In the genomic region with DNA sequence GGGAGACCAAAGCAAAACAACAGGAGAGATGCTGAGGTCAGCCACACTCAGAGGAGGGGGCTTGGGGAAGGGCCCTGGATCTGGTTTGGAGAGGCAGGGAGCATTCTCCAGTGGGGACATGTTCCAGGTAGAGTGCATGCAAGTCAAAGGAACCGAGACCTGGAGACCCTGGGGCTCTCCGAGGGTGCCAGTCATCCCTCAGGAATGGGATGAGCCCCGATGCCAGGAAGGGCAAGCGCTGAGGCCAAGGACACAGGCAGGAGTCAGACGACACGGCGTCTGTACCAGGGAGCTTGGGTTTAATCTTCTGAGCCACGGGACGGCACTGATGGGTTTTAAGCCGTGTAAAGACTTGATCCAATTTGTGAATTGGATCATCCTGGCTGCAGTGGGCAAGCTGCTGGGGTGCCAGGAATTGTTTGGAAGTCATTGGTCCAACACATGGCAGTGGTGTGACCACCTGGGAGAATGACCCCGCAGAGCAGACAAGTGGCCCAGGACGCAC, we compare ENCODE assay signal across 17 cellular contexts. TPM values are rescaled to one million over a fixed set of nuclear protein-coding genes. Genes with fewer than 3 reads are reported as not detected.
DNase-seq lines count a peak whose midpoint lies in the region; ATAC-seq, FAIRE-seq and TF ChIP-seq lines count a peak whose summit lies in the region.
"Had no signal": no experiment of that assay in that cellular context is flagged by ENCODE, and none has a peak within 500 bp of the region (broad histone marks: within the 10 kb centered on the region; RNA-seq: fewer than 3 reads in every experiment).

No MANE protein-coding gene starts in this region.

- H3K9me1 ChIP-seq in keratinocyte (ENCODE audit: control insufficient read depth, extremely low read depth, insufficient read depth, low read length) = peaks cover 3% of the 10 kb centered on the region

- no peaks in the 10 kb centered on the region for H3K79me2 ChIP-seq in keratinocyte (ENCODE audit: control insufficient read depth, insufficient read depth, low read length)

- H3K36me3 ChIP-seq in keratinocyte (ENCODE audit: control insufficient read depth in 2 of 2, extremely low read depth in 1 of 2, insufficient read depth in 2 of 2, low read length in 2 of 2) = no peaks in the 10 kb centered on the region
- H3K36me3 ChIP-seq: BLaER1 treated with 17β-estradiol and CSF1 and Interleukin-3, amounts not matched to agents 10 nM and 100 nM had no signal

- no peak overlapping the region for H2AFZ ChIP-seq in keratinocyte (ENCODE audit: control insufficient read depth, low read length)
- H2AFZ ChIP-seq: GM23338 had no signal

- H3K9me3 ChIP-seq in keratinocyte (ENCODE audit: control insufficient read depth, low read depth, low read length) = no peaks in the 10 kb centered on the region
- H3K9me3 ChIP-seq: BLaER1 treated with 17β-estradiol and CSF1 and Interleukin-3, amounts not matched to agents 10 nM and 100 nM had no signal

- peaks cover 11% of the 10 kb centered on the region for H3K4me1 Mint-ChIP-seq in MCF 10A (ENCODE audit: insufficient read depth, unreplicated experiment)
- H3K4me1 Mint-ChIP-seq: CD4-positive, CD25-positive, alpha-beta regulatory T cell had no signal

- DNase-seq in D721Med (ENCODE audit: insufficient read length, low spot score) (peak; percentile 47), NCI-H82 (lab: John Stamatoyannopoulos, UW) (peak; percentile 99), MCF 10A (ENCODE audit: unreplicated experiment) (peak; percentile 31), keratinocyte (ENCODE audit: low read depth, low spot score) (no peak), NOMO-1 treated with DMSO at 0.1 percent for 48 hours (lab: John Stamatoyannopoulos, UW; ENCODE audit: unreplicated experiment) (no peak), HuH-7 (ENCODE audit: low spot score) (no peak)
- DNase-seq: ACHN; CD4-positive, CD25-positive, alpha-beta regulatory T cell; DMS 273 treated with DMSO at 0.1 percent for 48 hours had no signal

- no peak for ATAC-seq in GM18505 (IDR thresholded peaks at IDR 0.05; ENCODE audit: unreplicated experiment)
- ATAC-seq in HG02763 (IDR thresholded peaks at IDR 0.05; ENCODE audit: unreplicated experiment) = no peak
- ATAC-seq: GM12878 had no signal

- no peak overlapping the region for H3K27ac ChIP-seq in keratinocyte (ENCODE audit: control insufficient read depth, insufficient read depth, low read length)
- H3K27ac ChIP-seq: BLaER1 treated with 17β-estradiol and CSF1 and Interleukin-3, amounts not matched to agents 10 nM and 100 nM had no signal

- CTCF ChIA-PET in MCF 10A (lab: Yijun Ruan, JAX) = interaction anchor here (0.6 to 3.6 kb wide), 4 partner anchors 13 to 168 kb away, joined by 3 to 33 read pairs (median 13); no protein-coding TSS in a partner anchor

- intact Hi-C loops in MCF 10A (cut with micrococcal nuclease) = no loop called here

- H3K9ac ChIP-seq in keratinocyte (ENCODE audit: control insufficient read depth, extremely low read depth, insufficient read depth, low read length) = no peak overlapping the region
- H3K9ac ChIP-seq: BLaER1 treated with 17β-estradiol and CSF1 and Interleukin-3, amounts not matched to agents 10 nM and 100 nM had no signal

- no peaks in the 10 kb centered on the region for H3K27me3 ChIP-seq in keratinocyte (ENCODE audit: control insufficient read depth, extremely low read depth, insufficient read depth, low read length)
- H3K27me3 ChIP-seq: BLaER1 treated with 17β-estradiol and CSF1 and Interleukin-3, amounts not matched to agents 10 nM and 100 nM had no signal

- TF ChIP-seq CTCF in D721Med (IDR thresholded peaks at IDR 0.05; ENCODE audit: insufficient read depth, missing control alignments) (no peak), MCF 10A (IDR thresholded peaks at IDR 0.05; ENCODE audit: unreplicated experiment) (no peak), keratinocyte (optimal IDR thresholded peaks at IDR 0.05 in 1 of 3, IDR thresholded peaks at IDR 0.05 in 1 of 3, conservative IDR thresholded peaks at IDR 0.05 in 1 of 3; ENCODE audit: extremely low read depth in 1 of 3, insufficient read depth in 2 of 3, low read length in 3 of 3) (no peak)

- dilution Hi-C loops in keratinocyte (cut with MboI; ENCODE audit: extremely low pct_ligation_motif_present, low sequenced_read_pairs) = no loop called here

- H3K27me3 Mint-ChIP-seq in MCF 10A (ENCODE audit: insufficient read depth, unreplicated experiment) = no peaks in the 10 kb centered on the region
- H3K27me3 Mint-ChIP-seq: CD4-positive, CD25-positive, alpha-beta regulatory T cell had no signal

- no TSS peak for BruUV-seq in MCF 10A (replicated peaks; lab: Mats Ljungman, UMichigan)

- no peak overlapping the region for H3K4me3 Mint-ChIP-seq in MCF 10A (ENCODE audit: unreplicated experiment)
- H3K4me3 Mint-ChIP-seq: CD4-positive, CD25-positive, alpha-beta regulatory T cell; GM23338 had no signal

- no peaks in the 10 kb centered on the region for H4K20me1 ChIP-seq in keratinocyte (ENCODE audit: control insufficient read depth, extremely low read depth, insufficient read depth, low read length)
- H4K20me1 ChIP-seq: BLaER1 treated with 17β-estradiol and CSF1 and Interleukin-3, amounts not matched to agents 10 nM and 100 nM had no signal

- peaks cover 52% of the 10 kb centered on the region for H3K4me1 ChIP-seq in keratinocyte (ENCODE audit: control insufficient read depth, extremely low read depth, insufficient read depth, low read length)

- POLR2A ChIA-PET in MCF 10A (lab: Yijun Ruan, JAX) = interaction anchor here (3.1 kb wide), 1 partner anchor 14 kb away, joined by 29 read pairs; no protein-coding TSS in a partner anchor

- no peak for TF ChIP-seq POLR2A in GM18505 (IDR thresholded peaks at IDR 0.05; ENCODE audit: borderline replicate concordance, extremely low read depth, insufficient read depth, insufficient read length)

- H3K4me3 ChIP-seq in keratinocyte (ENCODE audit: control insufficient read depth in 2 of 3, extremely low read depth in 1 of 3, insufficient read depth in 2 of 3, low read depth in 1 of 3, low read length in 3 of 3) = no peak overlapping the region
- H3K4me3 ChIP-seq: BLaER1 treated with 17β-estradiol and CSF1 and Interleukin-3, amounts not matched to agents 10 nM and 100 nM; GM12878; GM23338 had no signal

- FAIRE-seq in D721Med (lab: Jason Lieb, UNC) (no peak), keratinocyte (lab: Jason Lieb, UNC) (peak; percentile 67)
- FAIRE-seq: GM12878 had no signal

- H3K4me2 ChIP-seq in keratinocyte (ENCODE audit: control insufficient read depth, extremely low read depth, insufficient read depth, low read depth, low read length) = peak overlapping the region; percentile 58
- H3K4me2 ChIP-seq: GM23338 had no signal

- no peaks in the 10 kb centered on the region for H3K9me3 Mint-ChIP-seq in MCF 10A (ENCODE audit: unreplicated experiment)
- H3K9me3 Mint-ChIP-seq: CD4-positive, CD25-positive, alpha-beta regulatory T cell; GM23338 had no signal

- H3K27ac Mint-ChIP-seq in MCF 10A (ENCODE audit: low read depth, unreplicated experiment) = no peak overlapping the region
- H3K27ac Mint-ChIP-seq: GM23338 had no signal

- no peaks in the 10 kb centered on the region for H3K36me3 Mint-ChIP-seq in MCF 10A (ENCODE audit: insufficient read depth, unreplicated experiment)
- H3K36me3 Mint-ChIP-seq: CD4-positive, CD25-positive, alpha-beta regulatory T cell had no signal

RNA-seq across cellular contexts. Expression of gene ANKRD40CL, which starts 32.9 kb away (rescaled TPM):
- total RNA-seq in MCF 10A (2022) = not detected in 2 replicates
- polyA plus RNA-seq in keratinocyte = not detected in 3 replicates
- not detected for polyA plus RNA-seq in keratinocyte (2011; ENCODE audit: low read depth)
- not detected in 2 replicates for polyA plus RNA-seq in keratinocyte (2011; cell fraction: cytosol; rRNA removed)
- polyA plus RNA-seq in keratinocyte (2011; cell fraction: nucleus; rRNA removed) = not detected in 2 replicates
- polyA plus RNA-seq in keratinocyte (2012; ENCODE audit: low replicate concordance) = not detected in 2 replicates
- polyA minus RNA-seq in keratinocyte = not detected in 3 replicates
- not detected for polyA minus RNA-seq in keratinocyte (2011; cell fraction: cytosol; rRNA and poly(A)+ RNA removed)
- not detected in 2 replicates for polyA minus RNA-seq in keratinocyte (2011; cell fraction: nucleus; rRNA and poly(A)+ RNA removed)
- total RNA-seq: A172; CD4-positive, CD25-positive, alpha-beta regulatory T cell; Daoy; GM12878; GM23338; H7 had no signal
- polyA plus RNA-seq: CD4-positive, CD25-positive, alpha-beta regulatory T cell; GM12878; GM23338 had no signal

RNA-seq across cellular contexts. Expression of gene WFIKKN2, which starts 35.1 kb away (rescaled TPM):
- not detected in 2 replicates for total RNA-seq in MCF 10A (2022)
- not detected in 3 replicates for polyA plus RNA-seq in keratinocyte
- not detected for polyA plus RNA-seq in keratinocyte (2011; ENCODE audit: low read depth)
- polyA plus RNA-seq in keratinocyte (2011; cell fraction: cytosol; rRNA removed) = not detected in 2 replicates
- polyA plus RNA-seq in keratinocyte (2011; cell fraction: nucleus; rRNA removed) = not detected in 2 replicates
- polyA plus RNA-seq in keratinocyte (2012; ENCODE audit: low replicate concordance) = not detected in 2 replicates
- not detected in 3 replicates for polyA minus RNA-seq in keratinocyte
- polyA minus RNA-seq in keratinocyte (2011; cell fraction: cytosol; rRNA and poly(A)+ RNA removed) = not detected
- polyA minus RNA-seq in keratinocyte (2011; cell fraction: nucleus; rRNA and poly(A)+ RNA removed) = not detected in 2 replicates
- total RNA-seq: A172; CD4-positive, CD25-positive, alpha-beta regulatory T cell; Daoy; GM23338; H7 had no signal
- polyA plus RNA-seq: CD4-positive, CD25-positive, alpha-beta regulatory T cell; GM12878; GM23338 had no signal

Comparison
In these comparisons a context has a peak if more than half of its experiments do, and no peak if none do; other contexts are left out.
1. DNase-seq: peak in D721Med (single experiment), NCI-H82 (single experiment) and MCF 10A (single experiment); none in keratinocyte (single experiment), NOMO-1 treated with DMSO at 0.1 percent for 48 hours (single experiment) and HuH-7 (single experiment).